Comparison of ENCODE assay signal across 23 cellular contexts in the genomic region with DNA sequence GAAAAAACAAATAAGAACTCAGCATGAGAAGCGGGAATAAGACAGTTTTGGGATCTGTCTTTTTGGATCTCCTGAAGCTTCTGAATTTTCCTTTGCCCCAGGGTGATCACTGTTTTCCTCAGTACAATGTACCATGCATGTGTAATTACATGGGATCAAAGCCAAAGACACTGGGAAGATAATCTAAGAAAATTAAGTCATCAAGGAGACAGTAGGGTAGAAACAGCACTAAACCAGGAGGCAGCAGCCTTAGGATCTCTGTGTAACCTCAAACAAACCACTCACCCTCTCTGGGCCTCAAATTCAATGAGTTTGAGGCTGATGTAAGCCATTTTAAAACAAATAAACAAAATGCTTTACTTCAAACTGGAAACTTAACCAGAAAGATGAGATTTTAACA.
A peak's percentile ranks its signal among the peaks of the same experiment; 100 is the strongest.
DNase-seq lines count a peak whose midpoint lies in the region; ATAC-seq and TF ChIP-seq lines count a peak whose summit lies in the region.
"Had no signal": no experiment of that assay in that cellular context is flagged by ENCODE, and none has a peak within 500 bp of the region (broad histone marks: within the 10 kb centered on the region; RNA-seq: fewer than 3 reads in every experiment).

No MANE protein-coding gene starts in this region.

- CTCF ChIA-PET in PC-3 (lab: Charles Lee): no interaction called here

- peak overlapping the region; percentile 95 for H3K27ac ChIP-seq in VCaP
- peak overlapping the region; percentile 64 to 72 for H3K27ac ChIP-seq in uterus
- no peak overlapping the region for H3K27ac ChIP-seq in PC-3 (ENCODE audit: low read length)
- no peak overlapping the region for H3K27ac ChIP-seq in aorta (ENCODE audit: low read depth in 1 of 2, low read length in 2 of 2)
- H3K27ac ChIP-seq: A549; BLaER1 treated with 17β-estradiol and CSF1 and Interleukin-3, amounts not matched to agents 10 nM and 100 nM; HL-60 had no signal

- H3K27me3 ChIP-seq in uterus (no peaks in the 10 kb centered on the region), PC-3 (ENCODE audit: low read length) (no peaks in the 10 kb centered on the region), aorta (ENCODE audit: control insufficient read depth in 1 of 2, insufficient read depth in 2 of 2, low read length in 1 of 2) (no peaks in the 10 kb centered on the region)
- H3K27me3 ChIP-seq: BLaER1 treated with 17β-estradiol and CSF1 and Interleukin-3, amounts not matched to agents 10 nM and 100 nM had no signal

- H3K9me3 ChIP-seq in uterus (no peaks in the 10 kb centered on the region), PC-3 (ENCODE audit: low read length) (no peaks in the 10 kb centered on the region), aorta (ENCODE audit: control insufficient read depth, low read length) (no peaks in the 10 kb centered on the region)
- H3K9me3 ChIP-seq: A549; BLaER1 treated with 17β-estradiol and CSF1 and Interleukin-3, amounts not matched to agents 10 nM and 100 nM had no signal

- H3K27me3 Mint-ChIP-seq in stimulated activated naive CD8-positive, alpha-beta T cell treated with anti-CD3 and anti-CD28 coated beads, Interleukin-15, Interleukin-2, amounts not matched to agents 100 ng/mL and 50 ng/mL, for 24 hours: no peaks in the 10 kb centered on the region
- H3K27me3 Mint-ChIP-seq: activated CD4-positive, alpha-beta memory T cell treated with anti-CD3 and anti-CD28 coated beads, Interleukin-2, amount 10 ng/mL, durations not matched to agents 7 days and 5 days; activated naive CD8-positive, alpha-beta T cell; brain had no signal

- H4K20me1 ChIP-seq in PC-3 (ENCODE audit: low read length): no peaks in the 10 kb centered on the region

- no peak overlapping the region for H3K4me3 Mint-ChIP-seq in stimulated activated naive CD8-positive, alpha-beta T cell treated with anti-CD3 and anti-CD28 coated beads, Interleukin-15, Interleukin-2, amounts not matched to agents 100 ng/mL and 50 ng/mL, for 24 hours
- H3K4me3 Mint-ChIP-seq: activated CD4-positive, alpha-beta memory T cell treated with anti-CD3 and anti-CD28 coated beads, Interleukin-2, amount 10 ng/mL, durations not matched to agents 7 days and 5 days; brain; endodermal cell; immature natural killer cell; WTC11 had no signal

- H3K36me3 ChIP-seq in uterus (no peaks in the 10 kb centered on the region), PC-3 (ENCODE audit: low read depth, low read length) (no peaks in the 10 kb centered on the region), aorta (ENCODE audit: control insufficient read depth in 1 of 2, insufficient read depth in 2 of 2, low read length in 1 of 2) (peaks cover 0 to 5% of the 10 kb centered on the region in 2 donors)
- H3K36me3 ChIP-seq: BLaER1 treated with 17β-estradiol and CSF1 and Interleukin-3, amounts not matched to agents 10 nM and 100 nM had no signal

- no peak for ATAC-seq in stimulated activated naive CD8-positive, alpha-beta T cell treated with anti-CD3 and anti-CD28 coated beads, Interleukin-15, Interleukin-2, amounts not matched to agents 100 U/mL and 50 U/mL, for 24 hours
- ATAC-seq in PC-3: no peak
- no peak for ATAC-seq in GM19035 (IDR thresholded peaks at IDR 0.05; ENCODE audit: unreplicated experiment)
- no peak for ATAC-seq in aorta (ENCODE audit: low FRiP score)
- ATAC-seq: A549, WTC11 had no signal

- H2AFZ ChIP-seq in PC-3 (ENCODE audit: low read length): no peak overlapping the region

- H3K9ac ChIP-seq in PC-3 (ENCODE audit: low read length): no peak overlapping the region
- H3K9ac ChIP-seq: BLaER1 treated with 17β-estradiol and CSF1 and Interleukin-3, amounts not matched to agents 10 nM and 100 nM had no signal

- TF ChIP-seq CTCF in VCaP (conservative IDR thresholded peaks at IDR 0.05) (no peak), fibroblast of villous mesenchyme (IDR thresholded peaks at IDR 0.05; ENCODE audit: insufficient read depth, low read depth, low read length) (no peak), uterus (IDR thresholded peaks at IDR 0.05) (no peak), PC-3 (conservative IDR thresholded peaks at IDR 0.05; ENCODE audit: low read depth, low read length) (no peak)

- no peak for TF ChIP-seq POLR2A in uterus (IDR thresholded peaks at IDR 0.05)

- peaks cover 71% of the 10 kb centered on the region for H3K4me1 Mint-ChIP-seq in stimulated activated naive CD8-positive, alpha-beta T cell treated with anti-CD3 and anti-CD28 coated beads, Interleukin-15, Interleukin-2, amounts not matched to agents 100 ng/mL and 50 ng/mL, for 24 hours (ENCODE audit: low read depth)

- BruUV-seq in PC-3 (replicated peaks; lab: Mats Ljungman, UMichigan): no TSS peak

- H3K4me3 ChIP-seq in fibroblast of villous mesenchyme (ENCODE audit: low read depth, low read length) (no peak overlapping the region), uterus (no peak overlapping the region), PC-3 (ENCODE audit: low read length) (no peak overlapping the region), aorta (ENCODE audit: low read length in 2 of 2) (no peak overlapping the region)
- H3K4me3 ChIP-seq: A549; BLaER1 treated with 17β-estradiol and CSF1 and Interleukin-3, amounts not matched to agents 10 nM and 100 nM had no signal

- H3F3A ChIP-seq in PC-3 (ENCODE audit: low read length, unreplicated experiment): no peaks in the 10 kb centered on the region

- intact Hi-C loops in uterus (cut with DNase I; ENCODE audit: low total_unique reads): no loop called here
- intact Hi-C loops in PC-3 (cut with micrococcal nuclease): no loop called here
- intact Hi-C loops in aorta (cut with DNase I): no loop called here

- POLR2A ChIA-PET in PC-3 (lab: Charles Lee; ENCODE audit: unreplicated experiment): no interaction called here

- H3K36me3 Mint-ChIP-seq in stimulated activated naive CD8-positive, alpha-beta T cell treated with anti-CD3 and anti-CD28 coated beads, Interleukin-15, Interleukin-2, amounts not matched to agents 100 ng/mL and 50 ng/mL, for 24 hours (ENCODE audit: low read depth): peaks cover 33% of the 10 kb centered on the region
- H3K36me3 Mint-ChIP-seq: WTC11 had no signal

- H3K27ac Mint-ChIP-seq in stimulated activated naive CD8-positive, alpha-beta T cell treated with anti-CD3 and anti-CD28 coated beads, Interleukin-15, Interleukin-2, amounts not matched to agents 100 ng/mL and 50 ng/mL, for 24 hours: peak overlapping the region; percentile 92
- H3K27ac Mint-ChIP-seq: activated CD4-positive, alpha-beta memory T cell treated with anti-CD3 and anti-CD28 coated beads, Interleukin-2, amount 10 ng/mL, durations not matched to agents 7 days and 5 days; endodermal cell; immature natural killer cell; WTC11 had no signal

- H3K4me2 ChIP-seq in PC-3 (ENCODE audit: low read length): no peak overlapping the region
- H3K4me2 ChIP-seq: A549 had no signal

- no peaks in the 10 kb centered on the region for H3K79me2 ChIP-seq in PC-3 (ENCODE audit: low read length)

- no peak for DNase-seq in stimulated activated naive CD8-positive, alpha-beta T cell treated with anti-CD3 and anti-CD28 coated beads, Interleukin-15, Interleukin-2, amounts not matched to agents 100 U/mL and 50 U/mL, for 24 hours
- DNase-seq in fibroblast of villous mesenchyme (ENCODE audit: low read depth): peak; percentile 26
- DNase-seq in uterus: no peak
- DNase-seq in PC-3: no peak
- no peak for DNase-seq in aorta
- DNase-seq: activated CD4-positive, alpha-beta memory T cell treated with anti-CD3 and anti-CD28 coated beads, Interleukin-2, amount 10 ng/mL, durations not matched to agents 7 days and 5 days; activated T-cell treated with anti-CD3 and anti-CD28 coated beads, Interleukin-2, amount 50 U/mL, for 1 hour; endodermal cell; immature natural killer cell; NCI-H1694; NCI-H748 treated with DMSO at 0.1 percent for 48 hours; OCI-M1; SIG-M5; stimulated activated CD4-positive, alpha-beta T cell treated with anti-CD3 and anti-CD28 coated beads, Interleukin-4, amount 100 ng/mL, for 4 hours had no signal

- 91 to 97% methylated on average over 1 of the region's 1 CpG for WGBS in aorta, 2 donors

- H3K9me3 Mint-ChIP-seq in stimulated activated naive CD8-positive, alpha-beta T cell treated with anti-CD3 and anti-CD28 coated beads, Interleukin-15, Interleukin-2, amounts not matched to agents 100 ng/mL and 50 ng/mL, for 24 hours: no peaks in the 10 kb centered on the region
- H3K9me3 Mint-ChIP-seq: activated CD4-positive, alpha-beta memory T cell treated with anti-CD3 and anti-CD28 coated beads, Interleukin-2, amount 10 ng/mL, durations not matched to agents 7 days and 5 days; brain; endodermal cell; immature natural killer cell; WTC11 had no signal

- H3K9me2 ChIP-seq in PC-3 (replicated peaks; ENCODE audit: low read length): no peaks in the 10 kb centered on the region

- H3K4me1 ChIP-seq in uterus (peaks cover 0 to 8% of the 10 kb centered on the region in 2 donors), PC-3 (ENCODE audit: insufficient read depth, low read length) (peaks cover 22% of the 10 kb centered on the region), aorta (ENCODE audit: control insufficient read depth in 1 of 2, insufficient read depth in 2 of 2, low read length in 2 of 2) (no peaks in the 10 kb centered on the region)
- H3K4me1 ChIP-seq: A549 had no signal

Comparison
In these comparisons a context has a peak if more than half of its experiments do, and no peak if none do; other contexts are left out.
1. H3K27ac ChIP-seq: peak in VCaP (single experiment) and uterus (2 of 2); none in PC-3 (single experiment) and aorta (0 of 2).